11 cellular contexts compared by ENCODE assay signal in the genomic region with DNA sequence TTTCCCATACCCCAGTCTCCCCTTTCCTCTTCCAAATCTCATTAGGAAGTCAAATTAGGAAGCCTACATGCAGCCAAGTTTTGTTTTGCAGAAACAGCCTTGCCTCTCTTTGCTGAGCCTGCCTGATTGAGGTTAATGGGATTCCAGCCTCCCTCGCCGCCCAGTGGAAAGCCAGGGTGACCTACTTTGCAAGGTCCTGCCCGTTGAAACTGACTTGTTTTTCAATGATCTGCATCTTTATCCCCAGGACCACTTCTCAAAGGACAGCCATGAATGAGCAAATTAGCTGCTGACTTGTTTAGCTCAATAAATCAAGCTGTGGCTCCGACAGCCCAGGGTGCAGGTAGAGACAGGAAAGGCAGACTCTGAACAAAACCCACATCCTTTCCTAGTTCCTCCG.
DNase-seq lines count a peak whose midpoint lies in the region; ATAC-seq and TF ChIP-seq lines count a peak whose summit lies in the region.
"Had no signal": no experiment of that assay in that cellular context is flagged by ENCODE, and none has a peak within 500 bp of the region (broad histone marks: within the 10 kb centered on the region; RNA-seq: fewer than 3 reads in every experiment).

No MANE protein-coding gene starts in this region.

- TF ChIP-seq CTCF in epithelial cell of proximal tubule (conservative IDR thresholded peaks at IDR 0.05; ENCODE audit: low read depth, low read length) (peak; percentile 26), CD14-positive monocyte (IDR thresholded peaks at IDR 0.05) (no peak)

- H3K4me3 Mint-ChIP-seq in activated naive CD4-positive, alpha-beta T cell treated with anti-CD3 and anti-CD28 coated beads for 36 hours, result no peak overlapping the region
- peak overlapping the region in 1 of 2 donors; percentile 24 for H3K4me3 Mint-ChIP-seq in CD14-positive monocyte
- H3K4me3 Mint-ChIP-seq: mesothelial cell of epicardium had no signal

- no peak for ATAC-seq in activated naive CD4-positive, alpha-beta T cell treated with anti-CD3 and anti-CD28 coated beads, Interleukin-2, amount 50 U/mL, for 72 hours
- ATAC-seq in esophagus mucosa, result no peak

- H3K4me3 ChIP-seq in epithelial cell of proximal tubule (ENCODE audit: low read depth, low read length), result no peak overlapping the region
- H3K4me3 ChIP-seq: GM23248, thoracic aorta had no signal

- H3K9me3 Mint-ChIP-seq in activated naive CD4-positive, alpha-beta T cell treated with anti-CD3 and anti-CD28 coated beads for 36 hours, result no peaks in the 10 kb centered on the region
- no peaks in the 10 kb centered on the region for H3K9me3 Mint-ChIP-seq in activated naive CD4-positive, alpha-beta T cell treated with anti-CD3 and anti-CD28 coated beads, Interleukin-2, amount 50 U/mL, for 72 hours
- peaks cover 0 to 4% (median 0%) of the 10 kb centered on the region in 7 donors for H3K9me3 Mint-ChIP-seq in CD14-positive monocyte
- H3K9me3 Mint-ChIP-seq: mesothelial cell of epicardium had no signal

- H3K27me3 Mint-ChIP-seq in activated naive CD4-positive, alpha-beta T cell treated with anti-CD3 and anti-CD28 coated beads for 36 hours (ENCODE audit: low read depth), result no peaks in the 10 kb centered on the region
- peaks cover 13 to 20% (median 18%) of the 10 kb centered on the region in 3 donors for H3K27me3 Mint-ChIP-seq in CD14-positive monocyte (ENCODE audit: low read depth in 3 of 3)

- peaks cover 15% of the 10 kb centered on the region for H3K4me1 Mint-ChIP-seq in activated naive CD4-positive, alpha-beta T cell treated with anti-CD3 and anti-CD28 coated beads for 36 hours (ENCODE audit: low read depth)
- no peaks in the 10 kb centered on the region for H3K4me1 Mint-ChIP-seq in CD14-positive monocyte
- H3K4me1 Mint-ChIP-seq: mesothelial cell of epicardium had no signal

- CTCF ChIA-PET in activated naive CD4-positive, alpha-beta T cell treated with anti-CD3 and anti-CD28 coated beads for 36 hours (lab: Charles Lee), result interaction anchor here (0.6 to 1.8 kb wide), 11 partner anchors 8 to 556 kb away, joined by 3 to 21 read pairs (median 3); no protein-coding TSS in a partner anchor

- no peak overlapping the region for H3K27ac Mint-ChIP-seq in activated naive CD4-positive, alpha-beta T cell treated with anti-CD3 and anti-CD28 coated beads for 36 hours
- H3K27ac Mint-ChIP-seq in activated naive CD4-positive, alpha-beta T cell treated with anti-CD3 and anti-CD28 coated beads, Interleukin-2, amount 50 U/mL, for 72 hours, result no peak overlapping the region
- H3K27ac Mint-ChIP-seq in CD14-positive monocyte, result no peak overlapping the region
- H3K27ac Mint-ChIP-seq: mesothelial cell of epicardium had no signal

- peak; percentile 10 for DNase-seq in activated naive CD4-positive, alpha-beta T cell treated with anti-CD3 and anti-CD28 coated beads for 36 hours
- DNase-seq in activated naive CD4-positive, alpha-beta T cell treated with anti-CD3 and anti-CD28 coated beads, Interleukin-2, amount 50 U/mL, for 72 hours (ENCODE audit: low spot score in 2 of 2), result no peak
- peak; percentile 8 for DNase-seq in SK-MEL-5 (ENCODE audit: low read depth, low spot score)
- DNase-seq in epithelial cell of proximal tubule (ENCODE audit: low read depth), result no peak
- DNase-seq in retina, result peak; percentile 81
- no peak for DNase-seq in CD14-positive monocyte (ENCODE audit: low spot score)
- no peak for DNase-seq in NCI-H510A (lab: John Stamatoyannopoulos, UW)

- in situ Hi-C loops in SK-MEL-5 (cut with HindIII; ENCODE audit: low pct_unique_long_range_greater_than_20kb, low sequenced_read_pairs), result no loop called here

- intact Hi-C loops in activated naive CD4-positive, alpha-beta T cell treated with anti-CD3 and anti-CD28 coated beads for 36 hours (cut with micrococcal nuclease), result loop anchor here (2.0 kb wide), 2 partner anchors 100 to 762 kb away; no protein-coding TSS in a partner anchor
- intact Hi-C loops in CD14-positive monocyte (cut with micrococcal nuclease), result loop anchor here (1.0 to 2.0 kb wide), 2 partner anchors 292 to 293 kb away; no protein-coding TSS in a partner anchor

- no peaks in the 10 kb centered on the region for H3K36me3 Mint-ChIP-seq in activated naive CD4-positive, alpha-beta T cell treated with anti-CD3 and anti-CD28 coated beads for 36 hours (ENCODE audit: low read depth)
- H3K36me3 Mint-ChIP-seq in activated naive CD4-positive, alpha-beta T cell treated with anti-CD3 and anti-CD28 coated beads, Interleukin-2, amount 50 U/mL, for 72 hours, result no peaks in the 10 kb centered on the region
- no peaks in the 10 kb centered on the region for H3K36me3 Mint-ChIP-seq in CD14-positive monocyte
- H3K36me3 Mint-ChIP-seq: mesothelial cell of epicardium had no signal

Comparison
In these comparisons a context has a peak if more than half of its experiments do, and no peak if none do; other contexts are left out.
1. DNase-seq: peak in activated naive CD4-positive, alpha-beta T cell treated with anti-CD3 and anti-CD28 coated beads for 36 hours (single experiment), SK-MEL-5 (single experiment) and retina (single experiment); none in activated naive CD4-positive, alpha-beta T cell treated with anti-CD3 and anti-CD28 coated beads, Interleukin-2, amount 50 U/mL, for 72 hours (0 of 2), epithelial cell of proximal tubule (single experiment), CD14-positive monocyte (single experiment) and NCI-H510A (single experiment).